20 cellular contexts compared by ENCODE assay signal in genomic region chr6:150914372-150914771, GRCh38. TPM values are rescaled to one million over a fixed set of nuclear protein-coding genes. Genes with fewer than 3 reads are reported as not detected.
DNase-seq lines count a peak whose midpoint lies in the region; ATAC-seq, FAIRE-seq and TF ChIP-seq lines count a peak whose summit lies in the region.
"Had no signal": no experiment of that assay in that cellular context is flagged by ENCODE, and none has a peak within 500 bp of the region (broad histone marks: within the 10 kb centered on the region; RNA-seq: fewer than 3 reads in every experiment).

No MANE protein-coding gene starts in this region.

- no peak for TF ChIP-seq EP300 in HepG2 (IDR thresholded peaks at IDR 0.05; ENCODE audit: low read depth in 2 of 2, low read length in 2 of 2)
- no peak for TF ChIP-seq EP300 in HepG2 (CRISPR knock-in tag; IDR thresholded peaks at IDR 0.05; ENCODE audit: borderline replicate concordance)
- no peak for TF ChIP-seq EP300 in K562 (IDR thresholded peaks at IDR 0.05; ENCODE audit: low read length)

- H3K36me3 ChIP-seq in HepG2 (replicated peaks in 1 of 2; ENCODE audit: control insufficient read depth in 1 of 2, insufficient read depth in 2 of 2, low read length in 2 of 2) (peaks cover 15 to 33% of the 10 kb centered on the region in 2 experiments; a peak in 4 of 5 replicates), right lobe of liver (peaks cover 0 to 2% (median 0%) of the 10 kb centered on the region in 4 donors), HEK293 (ENCODE audit: control insufficient read depth in 2 of 2, insufficient read depth in 1 of 2, low read length in 2 of 2) (peaks cover 5 to 11% of the 10 kb centered on the region in 2 experiments; a peak in 2 of 3 replicates), K562 (ENCODE audit: control insufficient read depth, insufficient read depth, low read length) (peaks cover 48% of the 10 kb centered on the region; the same call in 2 of the 3 replicates), osteoblast (ENCODE audit: insufficient read depth, low read length) (peaks cover 34% of the 10 kb centered on the region)

- H3K4me3 Mint-ChIP-seq in chondrocyte (ENCODE audit: unreplicated experiment) (no peak overlapping the region), HFFc6 (no peak overlapping the region)
- H3K4me3 Mint-ChIP-seq: CD4-positive, alpha-beta memory T cell; GM23338; H9 had no signal

- no peak for ATAC-seq in HepG2
- ATAC-seq in right lobe of liver, result no peak
- no peak for ATAC-seq in K562
- no peak for ATAC-seq in GM18520 (IDR thresholded peaks at IDR 0.05; ENCODE audit: unreplicated experiment)
- ATAC-seq: GM23338, HCT116 had no signal

- POLR2A ChIA-PET in HepG2 (lab: Yijun Ruan, JAX), result no interaction called here
- POLR2A ChIA-PET in HEK293 (lab: Yijun Ruan, JAX), result no interaction called here
- POLR2A ChIA-PET in K562 (lab: Yijun Ruan, JAX), result interaction anchor here (0.6 to 1.4 kb wide), 3 partner anchors 10 to 434 kb away, joined by 3 to 6 read pairs (median 4); no protein-coding TSS in a partner anchor

- TF ChIP-seq RAD21 in HepG2 (CRISPR knock-in tag; IDR thresholded peaks at IDR 0.05), result no peak
- TF ChIP-seq RAD21 in K562 (CRISPR knock-in tag; conservative IDR thresholded peaks at IDR 0.05 in 1 of 2, IDR thresholded peaks at IDR 0.05 in 1 of 2), result no peak

- BruUV-seq in HepG2 (replicated peaks; lab: Mats Ljungman, UMichigan) (no TSS peak), K562 (replicated peaks; lab: Mats Ljungman, UMichigan) (no TSS peak)

- H3K27ac ChIP-seq in HepG2 (ENCODE audit: extremely low read length, insufficient read depth, low read length) (no peak overlapping the region), right lobe of liver (no peak overlapping the region), HEK293 (ENCODE audit: extremely low read depth, low read depth, low read length) (no peak overlapping the region), K562 (ENCODE audit: extremely low read depth, low read depth, low read length) (no peak overlapping the region), osteoblast (ENCODE audit: low read depth, low read length) (peak overlapping the region; percentile 93)

- TF ChIP-seq CTCF in HepG2 (CRISPR knock-in tag; IDR thresholded peaks at IDR 0.05), result no peak
- TF ChIP-seq CTCF in right lobe of liver (IDR thresholded peaks at IDR 0.05), result no peak
- no peak for TF ChIP-seq CTCF in HEK293 (tag by site-specific recombination; IDR thresholded peaks at IDR 0.05)
- no peak for TF ChIP-seq CTCF in K562 (IDR thresholded peaks at IDR 0.05 in 2 of 3, conservative IDR thresholded peaks at IDR 0.05 in 1 of 3; ENCODE audit: insufficient read depth in 2 of 3, low read depth in 1 of 3, low read length in 3 of 3)
- no peak for TF ChIP-seq CTCF in osteoblast (IDR thresholded peaks at IDR 0.05; ENCODE audit: extremely low read depth, low read depth, low read length)
- TF ChIP-seq CTCF in chondrocyte (IDR thresholded peaks at IDR 0.05), result no peak
- TF ChIP-seq CTCF in HFFc6 (IDR thresholded peaks at IDR 0.05), result no peak

- CTCF ChIA-PET in HepG2 (lab: Yijun Ruan, JAX; ENCODE audit: low intra/inter-chr PET ratio, low total read pairs) (no interaction called here), HEK293 (lab: Yijun Ruan, JAX) (interaction anchor here (1.2 to 1.9 kb wide), 2 partner anchors 22 to 421 kb away, joined by 5 to 6 read pairs; no protein-coding TSS in a partner anchor), K562 (lab: Yijun Ruan, JAX; ENCODE audit: low intra/inter-chr PET ratio) (no interaction called here)

- H3K4me2 ChIP-seq in HepG2 (ENCODE audit: low read depth, low read length) (no peak overlapping the region), K562 (ENCODE audit: insufficient read depth, low read length) (no peak overlapping the region), osteoblast (ENCODE audit: insufficient read depth, low read length) (peak overlapping the region; percentile 31)
- H3K4me2 ChIP-seq: GM23338 had no signal

- H3K9me3 Mint-ChIP-seq in chondrocyte (ENCODE audit: low read depth), result peaks cover 3% of the 10 kb centered on the region
- H3K9me3 Mint-ChIP-seq in HFFc6, result no peaks in the 10 kb centered on the region
- H3K9me3 Mint-ChIP-seq: GM23338, H9 had no signal

- no peaks in the 10 kb centered on the region for H4K20me1 ChIP-seq in HepG2 (ENCODE audit: insufficient read depth, low read length)
- no peaks in the 10 kb centered on the region for H4K20me1 ChIP-seq in K562 (replicated peaks; ENCODE audit: control insufficient read depth, insufficient read depth, low read length)
- H4K20me1 ChIP-seq in osteoblast (ENCODE audit: insufficient read depth, low read length), result no peaks in the 10 kb centered on the region

- 93% methylated on average over 6 of the region's 6 CpGs for WGBS in HepG2 (ENCODE audit: low lambda C conversion rate)
- WGBS in right lobe of liver (ENCODE audit: insufficient coverage, low coverage, low lambda C conversion rate, missing lambda C conversion rate), result 93% methylated on average over 6 of the region's 6 CpGs
- 88% methylated on average over 6 of the region's 6 CpGs for WGBS in K562 (ENCODE audit: insufficient coverage, low coverage, missing lambda C conversion rate)

- in situ Hi-C loops in HepG2 (cut with HindIII; ENCODE audit: extremely low pct_ligation_motif_present, low pct_unique_long_range_greater_than_20kb), result no loop called here
- in situ Hi-C loops in K562 (cut with MboI), result no loop called here

- H3K36me3 Mint-ChIP-seq in chondrocyte (ENCODE audit: low read depth), result peaks cover 18% of the 10 kb centered on the region
- H3K36me3 Mint-ChIP-seq in HFFc6 (ENCODE audit: low read depth), result peaks cover 31% of the 10 kb centered on the region

- H3K4me1 ChIP-seq in HepG2 (ENCODE audit: insufficient read depth, low read length), result no peaks in the 10 kb centered on the region
- no peaks in the 10 kb centered on the region for H3K4me1 ChIP-seq in right lobe of liver
- no peaks in the 10 kb centered on the region for H3K4me1 ChIP-seq in HEK293 (ENCODE audit: control insufficient read depth, insufficient read depth, low read length)
- H3K4me1 ChIP-seq in K562 (replicated peaks in 1 of 2; ENCODE audit: control insufficient read depth in 2 of 2, insufficient read depth in 2 of 2, low read length in 2 of 2), result no peaks in the 10 kb centered on the region
- peaks cover 26% of the 10 kb centered on the region for H3K4me1 ChIP-seq in osteoblast (ENCODE audit: insufficient read depth, low read length)

- intact Hi-C loops in HepG2 (cut with micrococcal nuclease; ENCODE audit: unreplicated experiment), result no loop called here
- intact Hi-C loops in right lobe of liver (cut with DNase I), result no loop called here
- intact Hi-C loops in K562 (cut with micrococcal nuclease), result no loop called here

- TF ChIP-seq POLR2A in HepG2 (IDR thresholded peaks at IDR 0.05; ENCODE audit: insufficient read depth in 1 of 2, low read depth in 2 of 2, low read length in 2 of 2), result no peak
- TF ChIP-seq POLR2A in right lobe of liver (IDR thresholded peaks at IDR 0.05), result no peak
- TF ChIP-seq POLR2A in K562 (conservative IDR thresholded peaks at IDR 0.05), result no peak

- no peaks in the 10 kb centered on the region for H3K9me3 ChIP-seq in HepG2 (ENCODE audit: low read length)
- H3K9me3 ChIP-seq in right lobe of liver, result no peaks in the 10 kb centered on the region
- H3K9me3 ChIP-seq in HEK293 (ENCODE audit: control insufficient read depth, insufficient read depth, low read depth, low read length), result no peaks in the 10 kb centered on the region
- no peaks in the 10 kb centered on the region for H3K9me3 ChIP-seq in K562 (replicated peaks; ENCODE audit: control insufficient read depth, insufficient read depth, low read depth, low read length)
- H3K9me3 ChIP-seq in osteoblast (ENCODE audit: low read depth, low read length), result no peaks in the 10 kb centered on the region

- H3K27me3 ChIP-seq in HepG2 (ENCODE audit: control insufficient read depth in 1 of 2, insufficient read depth in 2 of 2, low read length in 2 of 2) (no peaks in the 10 kb centered on the region), right lobe of liver (no peaks in the 10 kb centered on the region), K562 (ENCODE audit: control insufficient read depth in 2 of 2, insufficient read depth in 2 of 2, low read length in 2 of 2) (no peaks in the 10 kb centered on the region), osteoblast (ENCODE audit: insufficient read depth, low read length) (no peaks in the 10 kb centered on the region)

- no peaks in the 10 kb centered on the region for H3K9me1 ChIP-seq in K562 (ENCODE audit: control insufficient read depth, insufficient read depth, low read length)

- FAIRE-seq in HepG2 (lab: Jason Lieb, UNC) (no peak), K562 (lab: Jason Lieb, UNC) (no peak)
- FAIRE-seq: GM12891, GM19239 had no signal

- H3K4me1 Mint-ChIP-seq in chondrocyte (ENCODE audit: low read depth) (peaks cover 16% of the 10 kb centered on the region), HFFc6 (ENCODE audit: low read depth) (peaks cover 7% of the 10 kb centered on the region)
- H3K4me1 Mint-ChIP-seq: CD4-positive, alpha-beta memory T cell; GM23338; H9 had no signal

- H3K9ac ChIP-seq in HepG2 (ENCODE audit: insufficient read depth, low read depth, low read length), result no peak overlapping the region
- H3K9ac ChIP-seq in K562 (ENCODE audit: insufficient read depth in 1 of 2, low read depth in 2 of 2, low read length in 2 of 2), result no peak overlapping the region

- H3K4me3 ChIP-seq in HepG2 (replicated peaks in 1 of 3; ENCODE audit: insufficient read depth in 1 of 3, low read depth in 2 of 3, low read length in 3 of 3) (no peak overlapping the region), right lobe of liver (no peak overlapping the region), HEK293 (ENCODE audit: low read depth, low read length) (no peak overlapping the region), K562 (no peak overlapping the region), osteoblast (ENCODE audit: insufficient read depth, low read length) (no peak overlapping the region)
- H3K4me3 ChIP-seq: GM23338 had no signal

- H2AFZ ChIP-seq in HepG2 (ENCODE audit: low read length), result no peak overlapping the region
- H2AFZ ChIP-seq in K562 (ENCODE audit: low read depth, low read length), result no peak overlapping the region
- no peak overlapping the region for H2AFZ ChIP-seq in osteoblast (ENCODE audit: low read length)
- H2AFZ ChIP-seq: GM23338 had no signal

- DNase-seq in HepG2 (ENCODE audit: low spot score) (no peak), right lobe of liver (no peak), K562 (ENCODE audit: extremely low read depth in 1 of 4, low spot score in 3 of 4) (no peak), osteoblast (ENCODE audit: insufficient read length, low spot score, missing footprints) (no peak), chondrocyte (ENCODE audit: low spot score) (no peak), HFFc6 (no peak)
- DNase-seq: C1 segment of cervical spinal cord; Calu3; CD4-positive, alpha-beta memory T cell; COR-L47; DMS53; DMS79 treated with DMSO at 0.1 percent for 48 hours; GF-D8; H9 had no signal

- H3K27me3 Mint-ChIP-seq in chondrocyte (ENCODE audit: low read depth) (no peaks in the 10 kb centered on the region), HFFc6 (ENCODE audit: insufficient read depth) (no peaks in the 10 kb centered on the region; the same call in 1 of the 2 replicates)
- H3K27me3 Mint-ChIP-seq: CD4-positive, alpha-beta memory T cell had no signal

- no peaks in the 10 kb centered on the region for H3K79me2 ChIP-seq in HepG2 (ENCODE audit: insufficient read depth, low read length)
- H3K79me2 ChIP-seq in K562 (ENCODE audit: control insufficient read depth, insufficient read depth, low read length), result no peaks in the 10 kb centered on the region
- H3K79me2 ChIP-seq in osteoblast (ENCODE audit: insufficient read depth, low read length), result peaks cover 4% of the 10 kb centered on the region

- H3K27ac Mint-ChIP-seq in chondrocyte (ENCODE audit: unreplicated experiment) (no peak overlapping the region), HFFc6 (no peak overlapping the region)
- H3K27ac Mint-ChIP-seq: GM23338 had no signal

RNA-seq across cellular contexts. Expression of gene MTHFD1L, which starts 48.9 kb away (rescaled TPM):
- total RNA-seq in HepG2 (2016; rRNA removed; fragmentation: Illumina TruSeq; extraction: Trizol) (39.6 and 51.1 TPM in 2 replicates), right lobe of liver (10 to 100 TPM in 1 of 6 experiments, 1 to 10 TPM in 5; 1.7 to 11.5 (median 4.9) TPM), K562 (2014; rRNA removed) (36.0 and 36.9 TPM in 2 replicates), K562 (2014; rRNA removed; fragmentation: Illumina TruSeq; extraction: Trizol) (63.0 and 85.9 TPM in 2 replicates), K562 (2015; rRNA removed; fragmentation: Illumina TruSeq; extraction: Trizol) (22.9 and 24.0 TPM in 2 replicates), K562 (2021) (118 and 128 TPM in 2 replicates), osteoblast (56.8 and 58.0 TPM in 2 replicates), chondrocyte (51.3 to 93.7 TPM (median 85.7 TPM) in 3 replicates)
- 27.5 and 29.9 TPM in 2 replicates for total RNA-seq in HepG2 (2016; cell fraction: cytosol; rRNA removed; fragmentation: Illumina TruSeq; extraction: Trizol; ENCODE audit: low read depth)
- total RNA-seq in HepG2 (2016; cell fraction: insoluble cytoplasmic fraction; rRNA removed; fragmentation: Illumina TruSeq; extraction: Trizol), result 42.1 and 44.4 TPM in 2 replicates
- total RNA-seq in HepG2 (2016; cell fraction: membrane; rRNA removed; fragmentation: Illumina TruSeq; extraction: Trizol), result 32.8 and 39.3 TPM in 2 replicates
- 42.6 and 54.0 TPM in 2 replicates for total RNA-seq in HepG2 (2016; cell fraction: nucleus; rRNA removed; fragmentation: Illumina TruSeq; extraction: Trizol)
- polyA plus RNA-seq in HepG2 (2011; rRNA removed) (24.0 and 26.4 TPM in 2 replicates), K562 (2011; rRNA removed) (77.7 and 80.6 TPM in 2 replicates), K562 (2014; fragmentation: Illumina TruSeq; extraction: Trizol) (65.5 and 68.2 TPM in 2 replicates), K562 (2014; fragmentation: Nextera tagmentation; extraction: Ambion mirVana) (10 to 100 TPM; 20.9 to 27.7 TPM), K562 (2014; rRNA removed) (61.0 and 61.8 TPM in 2 replicates)
- 18.3 and 23.7 TPM in 2 replicates for polyA plus RNA-seq in HepG2 (2011; cell fraction: cytosol; rRNA removed)
- 27.9 and 29.0 TPM in 2 replicates for polyA plus RNA-seq in HepG2 (2011; cell fraction: nucleus; rRNA removed)
- 35.8 and 52.4 TPM in 2 replicates for polyA plus RNA-seq in HepG2 (2012)
- polyA plus RNA-seq in HepG2 (2016; cell fraction: cytosol; fragmentation: Illumina TruSeq; extraction: Trizol; ENCODE audit: low read depth), result 35.5 and 38.1 TPM in 2 replicates
- 48.1 and 53.8 TPM in 2 replicates for polyA plus RNA-seq in HepG2 (2016; cell fraction: insoluble cytoplasmic fraction; fragmentation: Illumina TruSeq; extraction: Trizol; ENCODE audit: low read depth)
- polyA plus RNA-seq in HepG2 (2016; cell fraction: membrane; fragmentation: Illumina TruSeq; extraction: Trizol; ENCODE audit: low read depth), result 34.4 and 35.3 TPM in 2 replicates
- polyA plus RNA-seq in HepG2 (2016; cell fraction: nucleus; fragmentation: Illumina TruSeq; extraction: Trizol; ENCODE audit: insufficient read depth, low read depth), result 40.0 and 44.5 TPM in 2 replicates
- polyA minus RNA-seq in HepG2 (2011; rRNA and poly(A)+ RNA removed; ENCODE audit: low replicate concordance), result 26.6 and 26.8 TPM in 2 replicates
- 29.7 and 30.9 TPM in 2 replicates for polyA minus RNA-seq in HepG2 (2011; cell fraction: cytosol; rRNA and poly(A)+ RNA removed)
- 73.1 and 90.8 TPM in 2 replicates for polyA minus RNA-seq in HepG2 (2011; cell fraction: nucleus; rRNA and poly(A)+ RNA removed)
- total RNA-seq in K562 (2011; cell fraction: chromatin; rRNA removed; ENCODE audit: low replicate concordance), result 162 and 229 TPM in 2 replicates
- total RNA-seq in K562 (2011; cell fraction: nucleolus; rRNA removed), result 68.4 and 78.3 TPM in 2 replicates
- total RNA-seq in K562 (2011; cell fraction: nucleoplasm; rRNA removed), result 96.0 and 99.6 TPM in 2 replicates
- 23.3 and 44.4 TPM in 2 replicates for polyA plus RNA-seq in K562 (2011; cell fraction: cytosol; rRNA removed)
- polyA plus RNA-seq in K562 (2011; cell fraction: nucleus; rRNA removed), result 34.2 and 46.5 TPM in 2 replicates
- 47.8 and 100 TPM in 2 replicates for polyA plus RNA-seq in K562 (2012)
- 78.9 and 99.3 TPM in 2 replicates for polyA minus RNA-seq in K562 (2011; rRNA and poly(A)+ RNA removed)
- 48.1 and 48.5 TPM in 2 replicates for polyA minus RNA-seq in K562 (2011; cell fraction: cytosol; rRNA and poly(A)+ RNA removed)
- 38.1 and 74.5 TPM in 2 replicates for polyA minus RNA-seq in K562 (2011; cell fraction: nucleus; rRNA and poly(A)+ RNA removed)
- total RNA-seq in HFFc6 (2021; fragmentation: NEBNext Ultra II Directional; extraction: Animal tissue kit (Norgen Biotek cat#: 25700)), result 10 to 100 TPM; 67.5 to 88.7 (median 80.9) TPM

Comparison
In these comparisons a context has a peak if more than half of its experiments do, and no peak if none do; other contexts are left out.
1. Of the 241 proteins assayed by ChIP-seq in both HepG2 and K562: peak only in HepG2: none; only in K562: none; in both: ZNF121; in neither: 240.